Comparison of ENCODE assay signal across 13 cellular contexts in the genomic region with DNA sequence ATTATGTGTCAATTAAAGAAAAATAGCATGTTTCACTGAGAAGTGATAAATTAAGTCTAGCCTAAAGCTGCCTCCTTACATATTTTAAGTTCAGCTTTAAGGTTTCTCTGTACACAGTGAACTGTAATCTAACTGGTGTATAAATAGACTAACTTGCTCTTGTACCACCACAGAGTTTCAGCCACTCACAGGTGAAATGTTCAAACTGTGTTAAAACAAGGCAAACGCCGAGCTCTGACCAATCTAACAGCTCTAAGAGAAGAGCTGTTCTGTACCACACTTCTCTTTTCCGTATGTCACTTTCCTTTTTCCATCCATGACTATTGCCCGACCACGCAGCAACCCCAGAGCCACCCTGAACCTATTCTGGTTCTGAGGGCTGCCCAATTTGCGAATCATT.
A peak's percentile ranks its signal among the peaks of the same experiment; 100 is the strongest.
DNase-seq lines count a peak whose midpoint lies in the region; ATAC-seq and TF ChIP-seq lines count a peak whose summit lies in the region.
"Had no signal": no experiment of that assay in that cellular context is flagged by ENCODE, and none has a peak within 500 bp of the region (broad histone marks: within the 10 kb centered on the region; RNA-seq: fewer than 3 reads in every experiment).

No MANE protein-coding gene starts in this region.

- intact Hi-C loops in tibial artery (cut with DNase I; ENCODE audit: low total_unique reads), result no loop called here

- H3K36me3 ChIP-seq in tibial artery, result no peaks in the 10 kb centered on the region

- no peak overlapping the region for H3K27ac ChIP-seq in tibial artery
- H3K27ac ChIP-seq: HL-60 had no signal

- DNase-seq in tibial artery (no peak), 8988T (no peak), NCI-H2196 (lab: John Stamatoyannopoulos, UW; ENCODE audit: unreplicated experiment) (no peak), KG1 (lab: John Stamatoyannopoulos, UW) (no peak)
- DNase-seq: CD4-positive, CD25-positive, alpha-beta regulatory T cell; H7; Kasumi-1 had no signal

- TF ChIP-seq CTCF in tibial artery (IDR thresholded peaks at IDR 0.05), result no peak

- peak; percentile 44 for ATAC-seq in GM18870 (IDR thresholded peaks at IDR 0.05; ENCODE audit: unreplicated experiment)
- ATAC-seq in GM19463 (IDR thresholded peaks at IDR 0.05; ENCODE audit: unreplicated experiment), result peak; percentile 50
- ATAC-seq in HG03175 (IDR thresholded peaks at IDR 0.05; ENCODE audit: unreplicated experiment), result peak; percentile 34
- ATAC-seq: GM12878, GM23338 had no signal

- H3K9me3 ChIP-seq in tibial artery, result no peaks in the 10 kb centered on the region

- H3K4me1 ChIP-seq in tibial artery, result no peaks in the 10 kb centered on the region

- H3K27me3 ChIP-seq in tibial artery, result no peaks in the 10 kb centered on the region

- no peak overlapping the region for H3K4me3 ChIP-seq in tibial artery
- H3K4me3 ChIP-seq: GM12878, GM23338 had no signal
